1 cellular context compared by ENCODE assay signal in the genomic region with DNA sequence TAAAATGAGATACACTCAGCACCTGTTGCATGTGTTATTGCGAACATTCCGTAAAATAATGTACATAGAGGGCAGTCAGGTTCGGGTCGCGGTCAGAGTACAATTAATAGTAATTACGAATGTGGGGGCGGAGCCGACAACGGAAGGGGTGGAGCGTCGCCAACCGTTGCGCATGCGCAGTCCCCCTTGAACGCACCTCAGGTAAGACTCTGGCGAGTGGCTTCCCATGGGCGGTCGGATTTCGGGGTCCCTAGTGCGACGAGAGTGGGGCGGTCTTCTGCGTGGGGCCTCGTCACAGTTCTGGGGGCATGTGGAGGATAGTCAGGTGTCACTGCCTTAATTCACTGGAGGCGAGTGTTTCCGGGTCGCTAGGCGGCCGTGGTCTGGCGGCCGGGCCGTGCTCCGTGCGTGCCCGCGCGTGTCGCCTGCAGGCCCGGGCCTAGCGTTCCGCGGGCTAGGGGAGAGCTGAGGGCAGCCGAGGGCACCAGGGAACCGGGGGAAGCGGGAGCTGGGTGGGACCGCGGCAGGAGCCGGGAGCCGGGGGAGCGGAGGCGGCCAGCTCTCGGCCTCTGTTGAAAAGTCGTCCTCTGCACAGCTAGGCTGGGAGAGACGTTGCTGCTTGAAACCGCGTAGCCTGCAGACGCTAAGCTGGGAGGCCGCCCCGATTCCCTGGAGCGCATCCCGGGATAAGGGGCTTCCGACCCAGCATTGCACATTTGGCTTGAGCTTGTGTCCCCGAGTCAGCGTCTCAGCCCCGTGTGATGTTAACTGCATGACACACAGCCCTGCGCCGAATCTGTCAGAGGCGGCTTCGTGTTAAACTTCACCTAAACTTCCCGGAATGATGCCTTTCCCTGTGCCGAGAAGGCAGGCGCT.
TF ChIP-seq lines count a peak whose summit lies in the region.

A gene (plus strand): TSS at position 177 of the 876 bp plus-strand sequence. CDS start 3,209 bp downstream, outside the sequence.

TF ChIP-seq in K562, 482 proteins besides CTCF, POLR2A, EP300 and RAD21 (continued from another document and continues in another):
- TF ChIP-seq, protein P1, sequence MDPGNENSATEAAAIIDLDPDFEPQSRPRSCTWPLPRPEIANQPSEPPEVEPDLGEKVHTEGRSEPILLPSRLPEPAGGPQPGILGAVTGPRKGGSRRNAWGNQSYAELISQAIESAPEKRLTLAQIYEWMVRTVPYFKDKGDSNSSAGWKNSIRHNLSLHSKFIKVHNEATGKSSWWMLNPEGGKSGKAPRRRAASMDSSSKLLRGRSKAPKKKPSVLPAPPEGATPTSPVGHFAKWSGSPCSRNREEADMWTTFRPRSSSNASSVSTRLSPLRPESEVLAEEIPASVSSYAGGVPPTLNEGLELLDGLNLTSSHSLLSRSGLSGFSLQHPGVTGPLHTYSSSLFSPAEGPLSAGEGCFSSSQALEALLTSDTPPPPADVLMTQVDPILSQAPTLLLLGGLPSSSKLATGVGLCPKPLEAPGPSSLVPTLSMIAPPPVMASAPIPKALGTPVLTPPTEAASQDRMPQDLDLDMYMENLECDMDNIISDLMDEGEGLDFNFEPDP (CRISPR knock-in tag; IDR thresholded peaks at IDR 0.05): 0 out of 2 replicates have a peak, but pooled peaks have one; percentile 37
- TF ChIP-seq FOXM1 (IDR thresholded peaks at IDR 0.05; ENCODE audit: low read depth): peak; percentile 78; the same call in 1 of the 2 replicates
- TF ChIP-seq FOXM1 (CRISPR knock-in tag; IDR thresholded peaks at IDR 0.05; ENCODE audit: low read depth): peak; percentile 50; the same call in 1 of the 2 replicates
- 0 out of 2 replicates have a peak, but pooled peaks have one; percentile 22 for TF ChIP-seq TOE1 (IDR thresholded peaks at IDR 0.05; ENCODE audit: borderline replicate concordance)
- 0 out of 2 replicates have a peak, but pooled peaks have one; percentile 84 for TF ChIP-seq TOE1 (CRISPR knock-in tag; IDR thresholded peaks at IDR 0.05; ENCODE audit: borderline replicate concordance, low read depth)
- TF ChIP-seq NR2C2 (CRISPR knock-in tag; IDR thresholded peaks at IDR 0.05): peak; percentile 93
- peak; percentile 99 for TF ChIP-seq NR2C2 (tag; IDR thresholded peaks at IDR 0.05)
- TF ChIP-seq DMBX1 (CRISPR knock-in tag; IDR thresholded peaks at IDR 0.05; ENCODE audit: borderline replicate concordance): peak; percentile 62; the same call in 1 of the 2 replicates
- TF ChIP-seq, protein P2, sequence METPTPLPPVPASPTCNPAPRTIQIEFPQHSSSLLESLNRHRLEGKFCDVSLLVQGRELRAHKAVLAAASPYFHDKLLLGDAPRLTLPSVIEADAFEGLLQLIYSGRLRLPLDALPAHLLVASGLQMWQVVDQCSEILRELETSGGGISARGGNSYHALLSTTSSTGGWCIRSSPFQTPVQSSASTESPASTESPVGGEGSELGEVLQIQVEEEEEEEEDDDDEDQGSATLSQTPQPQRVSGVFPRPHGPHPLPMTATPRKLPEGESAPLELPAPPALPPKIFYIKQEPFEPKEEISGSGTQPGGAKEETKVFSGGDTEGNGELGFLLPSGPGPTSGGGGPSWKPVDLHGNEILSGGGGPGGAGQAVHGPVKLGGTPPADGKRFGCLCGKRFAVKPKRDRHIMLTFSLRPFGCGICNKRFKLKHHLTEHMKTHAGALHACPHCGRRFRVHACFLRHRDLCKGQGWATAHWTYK (CRISPR knock-in tag; IDR thresholded peaks at IDR 0.05): peak; percentile 83; the same call in 1 of the 2 replicates
- TF ChIP-seq SRF (CRISPR knock-in tag; IDR thresholded peaks at IDR 0.05): 0 out of 4 replicates have a peak, but pooled peaks of 1 of the 2 experiments have one; percentile 47
- TF ChIP-seq NR2C1 (IDR thresholded peaks at IDR 0.05): peak; percentile 96
- TF ChIP-seq NR2C1 (tag; IDR thresholded peaks at IDR 0.05): peak; percentile 96
- no peak for TF ChIP-seq HCFC1 (IDR thresholded peaks at IDR 0.05; ENCODE audit: low read depth, low read length)
- no peak for TF ChIP-seq MED1 (CRISPR knock-in tag; IDR thresholded peaks at IDR 0.05; ENCODE audit: borderline replicate concordance)
- TF ChIP-seq E2F3 (CRISPR knock-in tag; IDR thresholded peaks at IDR 0.05): peak; percentile 81; the same call in 1 of the 2 replicates
- TF ChIP-seq HIVEP1 (CRISPR knock-in tag; IDR thresholded peaks at IDR 0.05): 0 out of 2 replicates have a peak, but pooled peaks have one; percentile 73
- 0 out of 2 replicates have a peak, but pooled peaks have one; percentile 33 for TF ChIP-seq MTA3 (IDR thresholded peaks at IDR 0.05; ENCODE audit: borderline replicate concordance)
- peak in 1 of 2 experiments; percentile 41; a peak in 1 of 4 replicates for TF ChIP-seq KDM4B (IDR thresholded peaks at IDR 0.05; ENCODE audit: borderline replicate concordance in 2 of 2, low read depth in 1 of 2)
- peak; percentile 94 for TF ChIP-seq RBBP5 (IDR thresholded peaks at IDR 0.05; ENCODE audit: borderline replicate concordance, insufficient read depth, low read length, poor library complexity, severe bottlenecking)
- TF ChIP-seq ZBTB17 (CRISPR knock-in tag; IDR thresholded peaks at IDR 0.05): peak; percentile 60
- TF ChIP-seq GABPA (tag; conservative IDR thresholded peaks at IDR 0.05; ENCODE audit: low read depth): peak; percentile 93
- TF ChIP-seq, protein P3, sequence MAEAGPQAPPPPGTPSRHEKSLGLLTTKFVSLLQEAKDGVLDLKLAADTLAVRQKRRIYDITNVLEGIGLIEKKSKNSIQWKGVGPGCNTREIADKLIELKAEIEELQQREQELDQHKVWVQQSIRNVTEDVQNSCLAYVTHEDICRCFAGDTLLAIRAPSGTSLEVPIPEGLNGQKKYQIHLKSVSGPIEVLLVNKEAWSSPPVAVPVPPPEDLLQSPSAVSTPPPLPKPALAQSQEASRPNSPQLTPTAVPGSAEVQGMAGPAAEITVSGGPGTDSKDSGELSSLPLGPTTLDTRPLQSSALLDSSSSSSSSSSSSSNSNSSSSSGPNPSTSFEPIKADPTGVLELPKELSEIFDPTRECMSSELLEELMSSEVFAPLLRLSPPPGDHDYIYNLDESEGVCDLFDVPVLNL (CRISPR knock-in tag; IDR thresholded peaks at IDR 0.05; ENCODE audit: low read depth): peak; percentile 78
- TF ChIP-seq, protein P4, sequence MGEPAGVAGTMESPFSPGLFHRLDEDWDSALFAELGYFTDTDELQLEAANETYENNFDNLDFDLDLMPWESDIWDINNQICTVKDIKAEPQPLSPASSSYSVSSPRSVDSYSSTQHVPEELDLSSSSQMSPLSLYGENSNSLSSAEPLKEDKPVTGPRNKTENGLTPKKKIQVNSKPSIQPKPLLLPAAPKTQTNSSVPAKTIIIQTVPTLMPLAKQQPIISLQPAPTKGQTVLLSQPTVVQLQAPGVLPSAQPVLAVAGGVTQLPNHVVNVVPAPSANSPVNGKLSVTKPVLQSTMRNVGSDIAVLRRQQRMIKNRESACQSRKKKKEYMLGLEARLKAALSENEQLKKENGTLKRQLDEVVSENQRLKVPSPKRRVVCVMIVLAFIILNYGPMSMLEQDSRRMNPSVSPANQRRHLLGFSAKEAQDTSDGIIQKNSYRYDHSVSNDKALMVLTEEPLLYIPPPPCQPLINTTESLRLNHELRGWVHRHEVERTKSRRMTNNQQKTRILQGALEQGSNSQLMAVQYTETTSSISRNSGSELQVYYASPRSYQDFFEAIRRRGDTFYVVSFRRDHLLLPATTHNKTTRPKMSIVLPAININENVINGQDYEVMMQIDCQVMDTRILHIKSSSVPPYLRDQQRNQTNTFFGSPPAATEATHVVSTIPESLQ (CRISPR knock-in tag; IDR thresholded peaks at IDR 0.05): peak; percentile 81; the same call in 1 of the 2 replicates
- TF ChIP-seq TBL1XR1 (IDR thresholded peaks at IDR 0.05; ENCODE audit: low read length in 2 of 2): 0 out of 4 replicates have a peak, but pooled peaks of 1 of the 2 experiments have one; percentile 12
- no peak for TF ChIP-seq RFX5 (IDR thresholded peaks at IDR 0.05; ENCODE audit: low read depth, low read length)
- TF ChIP-seq, protein P5, sequence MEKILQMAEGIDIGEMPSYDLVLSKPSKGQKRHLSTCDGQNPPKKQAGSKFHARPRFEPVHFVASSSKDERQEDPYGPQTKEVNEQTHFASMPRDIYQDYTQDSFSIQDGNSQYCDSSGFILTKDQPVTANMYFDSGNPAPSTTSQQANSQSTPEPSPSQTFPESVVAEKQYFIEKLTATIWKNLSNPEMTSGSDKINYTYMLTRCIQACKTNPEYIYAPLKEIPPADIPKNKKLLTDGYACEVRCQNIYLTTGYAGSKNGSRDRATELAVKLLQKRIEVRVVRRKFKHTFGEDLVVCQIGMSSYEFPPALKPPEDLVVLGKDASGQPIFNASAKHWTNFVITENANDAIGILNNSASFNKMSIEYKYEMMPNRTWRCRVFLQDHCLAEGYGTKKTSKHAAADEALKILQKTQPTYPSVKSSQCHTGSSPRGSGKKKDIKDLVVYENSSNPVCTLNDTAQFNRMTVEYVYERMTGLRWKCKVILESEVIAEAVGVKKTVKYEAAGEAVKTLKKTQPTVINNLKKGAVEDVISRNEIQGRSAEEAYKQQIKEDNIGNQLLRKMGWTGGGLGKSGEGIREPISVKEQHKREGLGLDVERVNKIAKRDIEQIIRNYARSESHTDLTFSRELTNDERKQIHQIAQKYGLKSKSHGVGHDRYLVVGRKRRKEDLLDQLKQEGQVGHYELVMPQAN (IDR thresholded peaks at IDR 0.05; ENCODE audit: borderline replicate concordance): peak; percentile 50; the same call in 1 of the 2 replicates
- TF ChIP-seq ZNF764 (CRISPR knock-in tag; IDR thresholded peaks at IDR 0.05; ENCODE audit: low read depth): no peak
- TF ChIP-seq ZNF75A (CRISPR knock-in tag; IDR thresholded peaks at IDR 0.05): no peak
- TF ChIP-seq CBX3 (IDR thresholded peaks at IDR 0.05; ENCODE audit: borderline replicate concordance in 1 of 2, low read length in 2 of 2): no peak; a peak in 1 of 3 replicates
- TF ChIP-seq, protein P6, sequence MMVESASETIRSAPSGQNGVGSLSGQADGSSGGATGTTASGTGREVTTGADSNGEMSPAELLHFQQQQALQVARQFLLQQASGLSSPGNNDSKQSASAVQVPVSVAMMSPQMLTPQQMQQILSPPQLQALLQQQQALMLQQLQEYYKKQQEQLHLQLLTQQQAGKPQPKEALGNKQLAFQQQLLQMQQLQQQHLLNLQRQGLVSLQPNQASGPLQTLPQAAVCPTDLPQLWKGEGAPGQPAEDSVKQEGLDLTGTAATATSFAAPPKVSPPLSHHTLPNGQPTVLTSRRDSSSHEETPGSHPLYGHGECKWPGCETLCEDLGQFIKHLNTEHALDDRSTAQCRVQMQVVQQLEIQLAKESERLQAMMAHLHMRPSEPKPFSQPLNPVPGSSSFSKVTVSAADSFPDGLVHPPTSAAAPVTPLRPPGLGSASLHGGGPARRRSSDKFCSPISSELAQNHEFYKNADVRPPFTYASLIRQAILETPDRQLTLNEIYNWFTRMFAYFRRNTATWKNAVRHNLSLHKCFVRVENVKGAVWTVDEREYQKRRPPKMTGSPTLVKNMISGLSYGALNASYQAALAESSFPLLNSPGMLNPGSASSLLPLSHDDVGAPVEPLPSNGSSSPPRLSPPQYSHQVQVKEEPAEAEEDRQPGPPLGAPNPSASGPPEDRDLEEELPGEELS (CRISPR knock-in tag; IDR thresholded peaks at IDR 0.05; ENCODE audit: borderline replicate concordance): peak; percentile 85; the same call in 1 of the 2 replicates
- TF ChIP-seq, protein P7, sequence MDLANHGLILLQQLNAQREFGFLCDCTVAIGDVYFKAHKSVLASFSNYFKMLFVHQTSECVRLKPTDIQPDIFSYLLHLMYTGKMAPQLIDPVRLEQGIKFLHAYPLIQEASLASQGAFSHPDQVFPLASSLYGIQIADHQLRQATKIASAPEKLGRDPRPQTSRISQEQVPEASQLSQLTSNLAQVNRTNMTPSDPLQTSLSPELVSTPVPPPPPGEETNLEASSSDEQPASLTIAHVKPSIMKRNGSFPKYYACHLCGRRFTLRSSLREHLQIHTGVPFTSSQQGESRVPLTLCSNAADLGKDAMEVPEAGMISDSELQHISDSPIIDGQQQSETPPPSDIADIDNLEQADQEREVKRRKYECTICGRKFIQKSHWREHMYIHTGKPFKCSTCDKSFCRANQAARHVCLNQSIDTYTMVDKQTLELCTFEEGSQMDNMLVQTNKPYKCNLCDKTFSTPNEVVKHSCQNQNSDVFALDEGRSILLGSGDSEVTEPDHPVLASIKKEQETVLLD (IDR thresholded peaks at IDR 0.05): peak; percentile 99
- 0 out of 2 replicates have a peak, but pooled peaks have one; percentile 43 for TF ChIP-seq CREB1 (IDR thresholded peaks at IDR 0.05)
- TF ChIP-seq CREB1 (CRISPR knock-in tag; IDR thresholded peaks at IDR 0.05): peak; percentile 41; the same call in 1 of the 2 replicates
- TF ChIP-seq, protein P8, sequence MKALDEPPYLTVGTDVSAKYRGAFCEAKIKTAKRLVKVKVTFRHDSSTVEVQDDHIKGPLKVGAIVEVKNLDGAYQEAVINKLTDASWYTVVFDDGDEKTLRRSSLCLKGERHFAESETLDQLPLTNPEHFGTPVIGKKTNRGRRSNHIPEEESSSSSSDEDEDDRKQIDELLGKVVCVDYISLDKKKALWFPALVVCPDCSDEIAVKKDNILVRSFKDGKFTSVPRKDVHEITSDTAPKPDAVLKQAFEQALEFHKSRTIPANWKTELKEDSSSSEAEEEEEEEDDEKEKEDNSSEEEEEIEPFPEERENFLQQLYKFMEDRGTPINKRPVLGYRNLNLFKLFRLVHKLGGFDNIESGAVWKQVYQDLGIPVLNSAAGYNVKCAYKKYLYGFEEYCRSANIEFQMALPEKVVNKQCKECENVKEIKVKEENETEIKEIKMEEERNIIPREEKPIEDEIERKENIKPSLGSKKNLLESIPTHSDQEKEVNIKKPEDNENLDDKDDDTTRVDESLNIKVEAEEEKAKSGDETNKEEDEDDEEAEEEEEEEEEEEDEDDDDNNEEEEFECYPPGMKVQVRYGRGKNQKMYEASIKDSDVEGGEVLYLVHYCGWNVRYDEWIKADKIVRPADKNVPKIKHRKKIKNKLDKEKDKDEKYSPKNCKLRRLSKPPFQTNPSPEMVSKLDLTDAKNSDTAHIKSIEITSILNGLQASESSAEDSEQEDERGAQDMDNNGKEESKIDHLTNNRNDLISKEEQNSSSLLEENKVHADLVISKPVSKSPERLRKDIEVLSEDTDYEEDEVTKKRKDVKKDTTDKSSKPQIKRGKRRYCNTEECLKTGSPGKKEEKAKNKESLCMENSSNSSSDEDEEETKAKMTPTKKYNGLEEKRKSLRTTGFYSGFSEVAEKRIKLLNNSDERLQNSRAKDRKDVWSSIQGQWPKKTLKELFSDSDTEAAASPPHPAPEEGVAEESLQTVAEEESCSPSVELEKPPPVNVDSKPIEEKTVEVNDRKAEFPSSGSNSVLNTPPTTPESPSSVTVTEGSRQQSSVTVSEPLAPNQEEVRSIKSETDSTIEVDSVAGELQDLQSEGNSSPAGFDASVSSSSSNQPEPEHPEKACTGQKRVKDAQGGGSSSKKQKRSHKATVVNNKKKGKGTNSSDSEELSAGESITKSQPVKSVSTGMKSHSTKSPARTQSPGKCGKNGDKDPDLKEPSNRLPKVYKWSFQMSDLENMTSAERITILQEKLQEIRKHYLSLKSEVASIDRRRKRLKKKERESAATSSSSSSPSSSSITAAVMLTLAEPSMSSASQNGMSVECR (CRISPR knock-in tag; IDR thresholded peaks at IDR 0.05): peak; percentile 89
- TF ChIP-seq HDAC1 (IDR thresholded peaks at IDR 0.05): peak in 1 of 2 experiments; percentile 73; a peak in 1 of 4 replicates
